In genomic region chr9:136808781-136809158, GRCh38 we compare ENCODE assay signal across 8 cellular contexts. TPM values are rescaled to one million over a fixed set of nuclear protein-coding genes. Genes with fewer than 3 reads are reported as not detected.
A peak's percentile ranks its signal among the peaks of the same experiment; 100 is the strongest.
DNase-seq lines count a peak whose midpoint lies in the region; ATAC-seq, FAIRE-seq and TF ChIP-seq lines count a peak whose summit lies in the region.

No MANE protein-coding gene starts in this region.

- no peak for TF ChIP-seq EP300 in A549 (IDR thresholded peaks at IDR 0.05)

- peak overlapping the region; percentile 36 for H3K27ac Mint-ChIP-seq in activated T-helper 1 cell treated with anti-CD3 and anti-CD28 coated beads, Interleukin-12 subunit alpha, Interleukin-12 subunit beta, Interleukin-2, Interleukin-4 antibody, amounts not matched to agents 30 ng/mL and 10 ng/mL and 1 ng/mL, durations not matched to agents 14 hours and 24 hours and 36 hours
- peak overlapping the region in 1 of 2 donors; percentile 90 for H3K27ac Mint-ChIP-seq in stimulated activated naive CD8-positive, alpha-beta T cell treated with anti-CD3 and anti-CD28 coated beads, Interleukin-15, amount 100 ng/mL, for 72 hours

- H3K9ac ChIP-seq in iPS-15b (ENCODE audit: low read depth, low read length) = peak overlapping the region; percentile 87

- H3K4me3 Mint-ChIP-seq in activated T-helper 1 cell treated with anti-CD3 and anti-CD28 coated beads, Interleukin-12 subunit alpha, Interleukin-12 subunit beta, Interleukin-2, Interleukin-4 antibody, amounts not matched to agents 30 ng/mL and 10 ng/mL and 1 ng/mL, durations not matched to agents 14 hours and 24 hours and 36 hours = peak overlapping the region; percentile 83
- H3K4me3 Mint-ChIP-seq in stimulated activated naive CD8-positive, alpha-beta T cell treated with anti-CD3 and anti-CD28 coated beads, Interleukin-15, amount 100 ng/mL, for 72 hours = peak overlapping the region; percentile 83 to 89

- no peaks in the 10 kb centered on the region for H3K9me3 ChIP-seq in A549
- no peaks in the 10 kb centered on the region for H3K9me3 ChIP-seq in iPS-15b (ENCODE audit: control insufficient read depth, insufficient read depth, low read length)

- no peaks in the 10 kb centered on the region; the same call in 1 of the 2 replicates for H3K36me3 ChIP-seq in H7 (replicated peaks; ENCODE audit: control insufficient read depth, insufficient read depth, low read length)
- H3K36me3 ChIP-seq in iPS-15b (ENCODE audit: control insufficient read depth, insufficient read depth, low read length) = peaks cover 6% of the 10 kb centered on the region

- H3K9me3 Mint-ChIP-seq in activated T-helper 1 cell treated with anti-CD3 and anti-CD28 coated beads, Interleukin-12 subunit alpha, Interleukin-12 subunit beta, Interleukin-2, Interleukin-4 antibody, amounts not matched to agents 30 ng/mL and 10 ng/mL and 1 ng/mL, durations not matched to agents 14 hours and 24 hours and 36 hours = no peaks in the 10 kb centered on the region
- no peaks in the 10 kb centered on the region for H3K9me3 Mint-ChIP-seq in stimulated activated naive CD8-positive, alpha-beta T cell treated with anti-CD3 and anti-CD28 coated beads, Interleukin-15, amount 100 ng/mL, for 72 hours

- CTCF ChIA-PET in A549 (lab: Yijun Ruan, JAX) = interaction anchor here (1.2 to 9.9 kb wide), 7 partner anchors 10 to 238 kb away, joined by 3 to 110 read pairs (median 15); partner anchors contain the start of genes AJM1, NPDC1 and TMEM141

- no peaks in the 10 kb centered on the region; the same call in 1 of the 2 replicates for H3K27me3 ChIP-seq in H7 (ENCODE audit: control insufficient read depth, insufficient read depth, low read length)
- H3K27me3 ChIP-seq in iPS-15b (ENCODE audit: control insufficient read depth, insufficient read depth, low read length) = no peaks in the 10 kb centered on the region

- peaks cover 31% of the 10 kb centered on the region for H3K36me3 Mint-ChIP-seq in activated T-helper 1 cell treated with anti-CD3 and anti-CD28 coated beads, Interleukin-12 subunit alpha, Interleukin-12 subunit beta, Interleukin-2, Interleukin-4 antibody, amounts not matched to agents 30 ng/mL and 10 ng/mL and 1 ng/mL, durations not matched to agents 14 hours and 24 hours and 36 hours (ENCODE audit: low read depth)

- no peak for FAIRE-seq in A549 (lab: Jason Lieb, UNC)

- H3K4me1 ChIP-seq in A549 (peaks cover 24% of the 10 kb centered on the region), iPS-15b (ENCODE audit: control insufficient read depth, insufficient read depth, low read length) (no peaks in the 10 kb centered on the region)

- peak overlapping the region; percentile 98 for H3K4me2 ChIP-seq in A549

- DNase-seq in A549 (ENCODE audit: low read depth in 1 of 2, low spot score in 1 of 2) = no peak
- DNase-seq in H7 = no peak
- DNase-seq in activated T-helper 1 cell treated with anti-CD3 and anti-CD28 coated beads, Interleukin-12 subunit alpha, Interleukin-12 subunit beta, Interleukin-2, Interleukin-4 antibody, amounts not matched to agents 30 ng/mL and 10 ng/mL and 1 ng/mL, durations not matched to agents 14 hours and 24 hours and 36 hours (ENCODE audit: low spot score) = no peak
- no peak for DNase-seq in stimulated activated naive CD8-positive, alpha-beta T cell treated with anti-CD3 and anti-CD28 coated beads, Interleukin-15, amount 100 ng/mL, for 72 hours
- DNase-seq in mucosa of gallbladder (ENCODE audit: low spot score) = no peak

- 17% methylated on average over 14 of the region's 14 CpGs for WGBS in A549 (ENCODE audit: missing lambda C conversion rate)

- peaks cover 3% of the 10 kb centered on the region for H3K27me3 Mint-ChIP-seq in activated T-helper 1 cell treated with anti-CD3 and anti-CD28 coated beads, Interleukin-12 subunit alpha, Interleukin-12 subunit beta, Interleukin-2, Interleukin-4 antibody, amounts not matched to agents 30 ng/mL and 10 ng/mL and 1 ng/mL, durations not matched to agents 14 hours and 24 hours and 36 hours (ENCODE audit: insufficient read depth)
- no peaks in the 10 kb centered on the region for H3K27me3 Mint-ChIP-seq in stimulated activated naive CD8-positive, alpha-beta T cell treated with anti-CD3 and anti-CD28 coated beads, Interleukin-15, amount 100 ng/mL, for 72 hours

- peak overlapping the region; percentile 95 to 98 for H3K27ac ChIP-seq in A549

- TF ChIP-seq CTCF in A549 (IDR thresholded peaks at IDR 0.05) = no peak

- no peak for TF ChIP-seq RAD21 in A549 (conservative IDR thresholded peaks at IDR 0.05 in 1 of 2, IDR thresholded peaks at IDR 0.05 in 1 of 2)

- peaks cover 38% of the 10 kb centered on the region for H3K4me1 Mint-ChIP-seq in activated T-helper 1 cell treated with anti-CD3 and anti-CD28 coated beads, Interleukin-12 subunit alpha, Interleukin-12 subunit beta, Interleukin-2, Interleukin-4 antibody, amounts not matched to agents 30 ng/mL and 10 ng/mL and 1 ng/mL, durations not matched to agents 14 hours and 24 hours and 36 hours (ENCODE audit: low read depth)
- peaks cover 56% of the 10 kb centered on the region for H3K4me1 Mint-ChIP-seq in stimulated activated naive CD8-positive, alpha-beta T cell treated with anti-CD3 and anti-CD28 coated beads, Interleukin-15, amount 100 ng/mL, for 72 hours

- intact Hi-C loops in activated T-helper 1 cell treated with anti-CD3 and anti-CD28 coated beads, Interleukin-12 subunit alpha, Interleukin-12 subunit beta, Interleukin-2, Interleukin-4 antibody, amounts not matched to agents 30 ng/mL and 10 ng/mL and 1 ng/mL, durations not matched to agents 14 hours and 24 hours and 36 hours (cut with micrococcal nuclease) = loop anchor here (10.0 kb wide), 2 partner anchors 564 to 646 kb away; partner anchors contain the start of genes NSMF and QSOX2

- ATAC-seq in A549 (peak in 1 of 2 experiments; percentile 4; a peak in 2 of 6 replicates), HG03571 (IDR thresholded peaks at IDR 0.05; ENCODE audit: unreplicated experiment) (no peak), HG03432 (IDR thresholded peaks at IDR 0.05; ENCODE audit: unreplicated experiment) (no peak)
- no peak for ATAC-seq in stimulated activated naive CD8-positive, alpha-beta T cell treated with anti-CD3 and anti-CD28 coated beads, Interleukin-15, amount 100 ng/mL, for 72 hours

- H3K4me3 ChIP-seq in A549 (peak overlapping the region; percentile 88), H7 (ENCODE audit: insufficient read depth, low read depth, low read length) (peak overlapping the region; percentile 87), iPS-15b (ENCODE audit: low read depth, low read length) (peak overlapping the region; percentile 76)

- no peak for TF ChIP-seq POLR2A in A549 (IDR thresholded peaks at IDR 0.05; ENCODE audit: low read length)

- POLR2A ChIA-PET in A549 (lab: Yijun Ruan, JAX) = no interaction called here

RNA-seq across cellular contexts. Expression of gene RABL6, which starts 1.0 kb away (rescaled TPM):
- 46.8 and 53.5 TPM in 2 replicates for polyA plus RNA-seq in A549 (2011; rRNA removed)
- polyA plus RNA-seq in A549 (2012; cell fraction: cytosol; rRNA removed) = 49.2 and 73.5 TPM in 2 replicates
- polyA plus RNA-seq in A549 (2012; cell fraction: nucleus; rRNA removed) = 112 and 138 TPM in 2 replicates
- 70.3 to 72.2 TPM (median 71.4 TPM) in 3 replicates for polyA plus RNA-seq in A549 (2017; fragmentation: RNase III; extraction: RNeasy Plus Mini Kit Qiagen cat#74134 plus additional on column Dnase treatment)
- polyA minus RNA-seq in A549 (2011; rRNA and poly(A)+ RNA removed) = 70.0 and 70.9 TPM in 2 replicates
- 150 TPM in 2 replicates for total RNA-seq in H7 (2014; rRNA removed; shearing (Covaris generic))
- 109 and 114 TPM in 2 replicates for total RNA-seq in activated T-helper 1 cell treated with anti-CD3 and anti-CD28 coated beads, Interleukin-12 subunit alpha, Interleukin-12 subunit beta, Interleukin-2, Interleukin-4 antibody, amounts not matched to agents 30 ng/mL and 10 ng/mL and 1 ng/mL, durations not matched to agents 14 hours and 24 hours and 36 hours
- 91.0 TPM for total RNA-seq in mucosa of gallbladder

RNA-seq across cellular contexts. Expression of gene CCDC183, which starts 12.6 kb away (rescaled TPM):
- polyA plus RNA-seq in A549 (2011; rRNA removed) (1.4 and 1.6 TPM in 2 replicates), A549 (2017; fragmentation: RNase III; extraction: RNeasy Plus Mini Kit Qiagen cat#74134 plus additional on column Dnase treatment) (0.58 to 1.1 TPM (median 0.90 TPM) in 3 replicates)
- 0.73 and 0.93 TPM in 2 replicates for polyA plus RNA-seq in A549 (2012; cell fraction: cytosol; rRNA removed)
- 4.0 and 4.8 TPM in 2 replicates for polyA plus RNA-seq in A549 (2012; cell fraction: nucleus; rRNA removed)
- 0.66 TPM in 1 of 2 replicates, not detected in the other for polyA minus RNA-seq in A549 (2011; rRNA and poly(A)+ RNA removed)
- 0.66 and 0.85 TPM in 2 replicates for total RNA-seq in H7 (2014; rRNA removed; shearing (Covaris generic))
- total RNA-seq in activated T-helper 1 cell treated with anti-CD3 and anti-CD28 coated beads, Interleukin-12 subunit alpha, Interleukin-12 subunit beta, Interleukin-2, Interleukin-4 antibody, amounts not matched to agents 30 ng/mL and 10 ng/mL and 1 ng/mL, durations not matched to agents 14 hours and 24 hours and 36 hours = 0.52 TPM in 1 of 2 replicates, not detected in the other
- total RNA-seq in mucosa of gallbladder = 2.3 TPM

RNA-seq across cellular contexts. Expression of gene TMEM141, which starts 17.6 kb away (rescaled TPM):
- polyA plus RNA-seq in A549 (2011; rRNA removed) (64.5 and 78.0 TPM in 2 replicates), A549 (2017; fragmentation: RNase III; extraction: RNeasy Plus Mini Kit Qiagen cat#74134 plus additional on column Dnase treatment) (69.9 to 71.0 TPM (median 70.7 TPM) in 3 replicates)
- polyA plus RNA-seq in A549 (2012; cell fraction: cytosol; rRNA removed) = 104 and 117 TPM in 2 replicates
- 75.8 and 78.8 TPM in 2 replicates for polyA plus RNA-seq in A549 (2012; cell fraction: nucleus; rRNA removed)
- 27.4 and 35.2 TPM in 2 replicates for polyA minus RNA-seq in A549 (2011; rRNA and poly(A)+ RNA removed)
- total RNA-seq in H7 (2014; rRNA removed; shearing (Covaris generic)) = 73.9 and 80.6 TPM in 2 replicates
- total RNA-seq in activated T-helper 1 cell treated with anti-CD3 and anti-CD28 coated beads, Interleukin-12 subunit alpha, Interleukin-12 subunit beta, Interleukin-2, Interleukin-4 antibody, amounts not matched to agents 30 ng/mL and 10 ng/mL and 1 ng/mL, durations not matched to agents 14 hours and 24 hours and 36 hours = 37.2 and 39.0 TPM in 2 replicates
- 81.3 TPM for total RNA-seq in mucosa of gallbladder

RNA-seq across cellular contexts. Expression of gene AJM1, which starts 33.5 kb away (rescaled TPM):
- 0.75 and 0.76 TPM in 2 replicates for polyA plus RNA-seq in A549 (2011; rRNA removed)
- 1.8 and 2.4 TPM in 2 replicates for polyA plus RNA-seq in A549 (2012; cell fraction: cytosol; rRNA removed)
- 7.0 and 10.6 TPM in 2 replicates for polyA plus RNA-seq in A549 (2012; cell fraction: nucleus; rRNA removed)
- 3.0 to 3.6 TPM (median 3.2 TPM) in 3 replicates for polyA plus RNA-seq in A549 (2017; fragmentation: RNase III; extraction: RNeasy Plus Mini Kit Qiagen cat#74134 plus additional on column Dnase treatment)
- 0.37 and 0.44 TPM in 2 replicates for polyA minus RNA-seq in A549 (2011; rRNA and poly(A)+ RNA removed)
- total RNA-seq in H7 (2014; rRNA removed; shearing (Covaris generic)) = 0.14 and 0.52 TPM in 2 replicates
- total RNA-seq in activated T-helper 1 cell treated with anti-CD3 and anti-CD28 coated beads, Interleukin-12 subunit alpha, Interleukin-12 subunit beta, Interleukin-2, Interleukin-4 antibody, amounts not matched to agents 30 ng/mL and 10 ng/mL and 1 ng/mL, durations not matched to agents 14 hours and 24 hours and 36 hours = 5.1 and 5.8 TPM in 2 replicates
- 19.4 TPM for total RNA-seq in mucosa of gallbladder

RNA-seq across cellular contexts. Expression of gene PHPT1, which starts 40.4 kb away (rescaled TPM):
- 104 and 123 TPM in 2 replicates for polyA plus RNA-seq in A549 (2011; rRNA removed)
- polyA plus RNA-seq in A549 (2012; cell fraction: cytosol; rRNA removed) = 510 and 515 TPM in 2 replicates
- 329 and 453 TPM in 2 replicates for polyA plus RNA-seq in A549 (2012; cell fraction: nucleus; rRNA removed)
- polyA plus RNA-seq in A549 (2017; fragmentation: RNase III; extraction: RNeasy Plus Mini Kit Qiagen cat#74134 plus additional on column Dnase treatment) = 234 to 261 TPM (median 239 TPM) in 3 replicates
- 34.7 and 36.2 TPM in 2 replicates for polyA minus RNA-seq in A549 (2011; rRNA and poly(A)+ RNA removed)
- 68.2 and 75.5 TPM in 2 replicates for total RNA-seq in H7 (2014; rRNA removed; shearing (Covaris generic))
- 134 and 139 TPM in 2 replicates for total RNA-seq in activated T-helper 1 cell treated with anti-CD3 and anti-CD28 coated beads, Interleukin-12 subunit alpha, Interleukin-12 subunit beta, Interleukin-2, Interleukin-4 antibody, amounts not matched to agents 30 ng/mL and 10 ng/mL and 1 ng/mL, durations not matched to agents 14 hours and 24 hours and 36 hours
- 150 TPM for total RNA-seq in mucosa of gallbladder
